Comparison of ENCODE assay signal across 9 cellular contexts in the genomic region with DNA sequence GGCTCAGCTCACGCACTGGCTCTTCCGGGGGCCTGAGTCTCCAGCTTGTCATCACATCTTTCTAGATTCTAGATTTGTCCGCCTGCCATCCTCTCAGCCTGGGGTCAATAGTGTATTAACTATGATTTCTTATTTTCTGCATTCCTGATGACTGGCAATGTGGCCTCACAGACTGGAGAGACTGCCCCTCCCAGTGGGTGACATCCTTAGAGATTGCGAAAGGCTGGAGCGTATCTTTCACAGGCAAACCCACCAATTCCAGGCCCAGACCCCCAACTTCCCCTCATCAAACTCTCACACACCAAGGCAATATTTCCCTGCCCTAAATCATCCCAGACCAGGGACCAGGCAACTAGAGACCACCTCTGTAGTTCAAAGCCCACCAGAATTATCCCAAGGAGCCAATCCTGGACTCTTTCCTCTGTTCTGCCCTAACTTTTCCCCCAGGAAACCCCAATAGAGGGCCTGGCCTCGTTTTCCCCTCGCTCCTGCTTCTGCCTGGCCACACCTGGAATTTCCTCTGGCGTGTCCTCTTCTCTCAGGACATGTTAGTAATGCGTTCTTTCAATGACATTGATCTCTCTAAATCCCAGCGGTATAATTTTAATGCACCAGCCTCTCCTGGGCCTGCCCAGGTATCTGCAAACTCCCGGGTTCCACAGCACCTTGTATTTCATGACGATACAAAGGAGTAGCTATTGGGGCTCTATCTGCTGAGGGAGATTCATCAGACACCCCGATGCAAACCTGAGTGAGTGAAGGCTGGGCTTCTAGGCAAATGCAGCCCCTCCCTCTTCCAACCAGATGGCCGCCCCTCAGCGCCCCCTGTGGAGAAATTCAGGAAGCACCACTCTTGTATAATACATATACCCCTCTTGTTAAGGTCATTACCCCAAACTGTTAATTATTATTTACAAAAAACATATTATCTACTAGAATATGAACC. TPM values are rescaled to one million over a fixed set of nuclear protein-coding genes. Genes with fewer than 3 reads are reported as not detected.
DNase-seq lines count a peak whose midpoint lies in the region; ATAC-seq, FAIRE-seq and TF ChIP-seq lines count a peak whose summit lies in the region.
"Had no signal": no experiment of that assay in that cellular context is flagged by ENCODE, and none has a peak within 500 bp of the region (broad histone marks: within the 10 kb centered on the region; RNA-seq: fewer than 3 reads in every experiment).

No MANE protein-coding gene starts in this region.

- ATAC-seq in HG03139 (IDR thresholded peaks at IDR 0.05; ENCODE audit: unreplicated experiment) (no peak), GM21528 (IDR thresholded peaks at IDR 0.05; ENCODE audit: low FRiP score, unreplicated experiment) (no peak), GM18498 (IDR thresholded peaks at IDR 0.05; ENCODE audit: unreplicated experiment) (no peak)

- no peak overlapping the region for H3K4me3 ChIP-seq in epithelial cell of proximal tubule (ENCODE audit: low read depth, low read length)

- peak; percentile 8 for DNase-seq in stimulated activated CD4-positive, alpha-beta T cell treated with anti-CD3 and anti-CD28 coated beads, Interleukin-12 subunit alpha, Interleukin-12 subunit beta, amount 100 ng/mL, for 4 hours
- DNase-seq in stimulated activated CD4-positive, alpha-beta T cell treated with anti-CD3 and anti-CD28 coated beads, Interleukin-4, amount 100 ng/mL, for 24 hours = no peak
- DNase-seq in NCI-H526 (lab: John Stamatoyannopoulos, UW) (peak; percentile 38 to 71), epithelial cell of proximal tubule (ENCODE audit: low read depth) (no peak), urothelium cell line (ENCODE audit: low spot score) (peak; percentile 54)

- FAIRE-seq in urothelium cell line (lab: Jason Lieb, UNC) = no peak

- TF ChIP-seq CTCF in epithelial cell of proximal tubule (conservative IDR thresholded peaks at IDR 0.05; ENCODE audit: low read depth, low read length) = peak; percentile 63

RNA-seq across cellular contexts. Expression of gene KCNF1, which starts 2.4 kb away (rescaled TPM):
- 0.36 and 1.3 TPM in 2 replicates for total RNA-seq in epithelial cell of proximal tubule
- total RNA-seq: T-helper 1 cell treated with Interleukin-12 subunit alpha and Interleukin-12 subunit beta and Interleukin-4 antibody, amounts not matched to agents 30 ng/mL and 1 ng/mL, for 36 hours had no signal

Comparison
In these comparisons a context has a peak if more than half of its experiments do, and no peak if none do; other contexts are left out.
1. DNase-seq: peak in stimulated activated CD4-positive, alpha-beta T cell treated with anti-CD3 and anti-CD28 coated beads, Interleukin-12 subunit alpha, Interleukin-12 subunit beta, amount 100 ng/mL, for 4 hours (single experiment), NCI-H526 (2 of 2) and urothelium cell line (single experiment); none in stimulated activated CD4-positive, alpha-beta T cell treated with anti-CD3 and anti-CD28 coated beads, Interleukin-4, amount 100 ng/mL, for 24 hours (single experiment) and epithelial cell of proximal tubule (single experiment).